21 cellular contexts compared by ENCODE assay signal in genomic region chr12:87597114-87597513, GRCh38.
"Had no signal": no experiment of that assay in that cellular context is flagged by ENCODE, and none has a peak within 500 bp of the region (broad histone marks: within the 10 kb centered on the region; RNA-seq: fewer than 3 reads in every experiment).

No MANE protein-coding gene starts in this region.

- H3K79me2 ChIP-seq: hepatocyte had no signal

- H3K4me3 ChIP-seq: coronary artery, dorsolateral prefrontal cortex, esophagus muscularis mucosa, gastroesophageal sphincter, heart left ventricle, hepatocyte, left lung, lower lobe of right lung had no signal

- H3K27me3 ChIP-seq: esophagus muscularis mucosa, foreskin keratinocyte, gastroesophageal sphincter, heart left ventricle, hepatocyte, left lung had no signal

- FAIRE-seq: colon, frontal cortex, islet of Langerhans, keratinocyte had no signal

- H2AFZ ChIP-seq: hepatocyte had no signal

- H3K36me3 ChIP-seq: esophagus muscularis mucosa, gastroesophageal sphincter, heart left ventricle, left lung, lower lobe of right lung had no signal

- H3K4me1 ChIP-seq: esophagus muscularis mucosa, foreskin keratinocyte, gastroesophageal sphincter, heart left ventricle, left lung, lower lobe of right lung had no signal

- H3K9me3 ChIP-seq: esophagus muscularis mucosa, gastroesophageal sphincter, heart left ventricle, left lung, lower lobe of right lung had no signal

- ATAC-seq: foreskin keratinocyte, gastroesophageal sphincter, heart left ventricle, left cardiac atrium, left lung, left ventricle myocardium superior, lower lobe of right lung had no signal

- DNase-seq: dermis blood vessel endothelial cell; dorsolateral prefrontal cortex; effector CD4-positive, alpha-beta T cell; effector memory CD4-positive, alpha-beta T cell; foreskin keratinocyte; heart left ventricle; hypothalamus; left cardiac atrium; left ventricle myocardium superior; lower lobe of right lung; mesendoderm; midbrain had no signal

- H3K4me2 ChIP-seq: hepatocyte had no signal

- H3K27ac ChIP-seq: coronary artery, dorsolateral prefrontal cortex, esophagus muscularis mucosa, foreskin keratinocyte, gastroesophageal sphincter, heart left ventricle, hepatocyte, left lung, lower lobe of right lung had no signal
